Comparison of ENCODE assay signal across 8 cellular contexts in the genomic region with DNA sequence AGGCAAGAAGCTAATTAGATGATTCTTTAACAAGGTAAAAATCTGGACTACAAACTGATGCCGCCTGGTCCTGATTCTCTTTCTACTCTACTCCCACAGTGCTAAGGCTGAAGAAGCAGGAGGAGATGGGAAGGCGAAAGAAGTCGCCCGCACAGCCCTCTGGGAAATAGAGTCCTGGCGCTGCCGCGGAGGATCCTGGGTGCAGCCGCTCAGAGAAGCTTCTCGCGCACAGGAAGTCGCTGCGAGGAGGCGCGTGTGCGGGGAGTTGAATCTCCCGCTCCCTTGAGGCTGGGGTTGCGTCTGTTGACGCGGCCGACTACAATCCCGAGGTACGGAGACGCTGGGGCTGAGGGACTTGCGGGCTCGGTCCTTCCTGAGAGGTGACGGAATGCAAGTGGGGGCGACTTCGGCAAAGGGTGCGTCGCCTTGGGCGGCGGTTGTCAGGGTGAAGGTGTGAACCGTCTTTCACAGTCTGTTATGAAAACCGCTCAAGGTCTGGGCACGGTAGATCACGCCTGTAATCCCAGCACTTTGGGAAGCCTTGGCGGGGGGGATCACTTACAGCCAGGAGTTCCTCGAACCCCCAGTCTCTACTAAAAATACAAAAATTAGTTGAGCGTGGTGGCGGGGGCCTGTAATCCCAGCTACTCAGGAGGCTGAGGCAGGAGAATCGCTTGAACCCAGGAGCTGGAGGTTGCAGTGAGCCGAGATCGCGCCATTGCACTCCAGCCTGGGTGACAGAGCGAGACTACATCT. TPM values are rescaled to one million over a fixed set of nuclear protein-coding genes. Genes with fewer than 3 reads are reported as not detected.
DNase-seq lines count a peak whose midpoint lies in the region; ATAC-seq and TF ChIP-seq lines count a peak whose summit lies in the region.

A gene (plus strand): TSS at position 212 of the 756 bp plus-strand sequence. CDS start 5,078 bp downstream, outside the sequence.

- H3K36me3 Mint-ChIP-seq in central memory CD8-positive, alpha-beta T cell (ENCODE audit: insufficient read depth), result peaks cover 22% of the 10 kb centered on the region

- no peak for TF ChIP-seq CTCF in A673 (conservative IDR thresholded peaks at IDR 0.05; ENCODE audit: low read depth, low read length)

- H3K27ac Mint-ChIP-seq in central memory CD8-positive, alpha-beta T cell (ENCODE audit: low read depth), result peak within 1 kb of the TSS; percentile 99

- H3K4me3 Mint-ChIP-seq in central memory CD8-positive, alpha-beta T cell, result peak within 1 kb of the TSS; percentile 92

- ATAC-seq in GM18520 (IDR thresholded peaks at IDR 0.05; ENCODE audit: unreplicated experiment) (peak; percentile 53), HG03045 (IDR thresholded peaks at IDR 0.05; ENCODE audit: unreplicated experiment) (peak; percentile 64)
- peak; percentile 79 for ATAC-seq in central memory CD8-positive, alpha-beta T cell (replicated peaks; ENCODE audit: extremely low read depth, poor library complexity, severe bottlenecking)

- no peaks in the 10 kb centered on the region for H3K27me3 ChIP-seq in A673 (replicated peaks; ENCODE audit: insufficient read depth, low read depth, low read length, poor library complexity)

- H3K9me3 Mint-ChIP-seq in central memory CD8-positive, alpha-beta T cell, result no peaks in the 10 kb centered on the region

- H3K4me1 Mint-ChIP-seq in central memory CD8-positive, alpha-beta T cell, result peaks cover 42% of the 10 kb centered on the region

- no peaks in the 10 kb centered on the region for H3K27me3 Mint-ChIP-seq in central memory CD8-positive, alpha-beta T cell

- DNase-seq in A673 (ENCODE audit: low spot score) (peak; percentile 98), NCI-H2227 treated with DMSO at 0.1 percent for 48 hours (lab: John Stamatoyannopoulos, UW) (peak; percentile 98), kidney tubule cell (ENCODE audit: low spot score) (peak; percentile 97)
- DNase-seq in activated CD4-positive, CD25-positive, alpha-beta regulatory T cell treated with anti-CD3 and anti-CD28 coated beads, Interleukin-2, amount 50 U/mL, for 16 hours (ENCODE audit: low read depth, low spot score), result peak; percentile 85
- peak; percentile 86 to 93 for DNase-seq in central memory CD8-positive, alpha-beta T cell (ENCODE audit: low spot score in 2 of 2)
- peak; percentile 80 to 84 for DNase-seq in stimulated activated CD4-positive, alpha-beta T cell treated with anti-CD3 and anti-CD28 coated beads, Interleukin-1b, Interleukin-23, amount 100 ng/mL, for 4 hours (ENCODE audit: low read depth in 2 of 2)

- peak within 1 kb of the TSS; percentile 79 for H3K27ac ChIP-seq in A673 (ENCODE audit: low read depth, low read length, poor library complexity, severe bottlenecking)

- BruUV-seq in A673 (replicated peaks; lab: Mats Ljungman, UMichigan), result no TSS peak

- H3K9me3 ChIP-seq in A673 (ENCODE audit: low read depth, low read length, poor library complexity, severe bottlenecking), result no peaks in the 10 kb centered on the region

- H3K36me3 ChIP-seq in A673 (ENCODE audit: insufficient read depth, low read length, poor library complexity, severe bottlenecking), result no peaks in the 10 kb centered on the region

- POLR2A ChIA-PET in A673 (lab: Charles Lee; ENCODE audit: low non-redundant PET), result no interaction called here

- intact Hi-C loops in A673 (cut with micrococcal nuclease; ENCODE audit: unreplicated experiment), result no loop called here

- no peaks in the 10 kb centered on the region for H3K4me1 ChIP-seq in A673 (ENCODE audit: insufficient read depth, low read length, poor library complexity, severe bottlenecking)

- peak within 1 kb of the TSS; percentile 79 for H3K4me3 ChIP-seq in A673 (ENCODE audit: low read depth, low read length, poor library complexity, severe bottlenecking)

- CTCF ChIA-PET in A673 (lab: Charles Lee), result no interaction called here

RNA-seq across cellular contexts. Expression of the gene that starts here (rescaled TPM):
- total RNA-seq in A673 (2021), result 14.4 and 15.6 TPM in 2 replicates

Comparison
In these comparisons a context has a peak if more than half of its experiments do, and no peak if none do; other contexts are left out.
1. Peak in every context shown above with its lines: DNase-seq, ATAC-seq, H3K4me3 ChIP-seq and H3K27ac ChIP-seq.